ENCODE assay signal across 11 cellular contexts in genomic region chr12:51926064-51926632, GRCh38. TPM values are rescaled to one million over a fixed set of nuclear protein-coding genes. Genes with fewer than 3 reads are reported as not detected.
DNase-seq lines count a peak whose midpoint lies in the region; ATAC-seq and TF ChIP-seq lines count a peak whose summit lies in the region.
"Had no signal": no experiment of that assay in that cellular context is flagged by ENCODE, and none has a peak within 500 bp of the region (broad histone marks: within the 10 kb centered on the region; RNA-seq: fewer than 3 reads in every experiment).

No MANE protein-coding gene starts in this region.

- WGBS in esophagus muscularis mucosa = 70% methylated on average over 8 of the region's 8 CpGs
- no CpG with 5 or more reads among the region's 8 CpGs for WGBS in trophoblast cell (ENCODE audit: extremely low coverage, insufficient coverage, insufficient read length)

- no peak for TF ChIP-seq POLR2A in esophagus muscularis mucosa (IDR thresholded peaks at IDR 0.05; ENCODE audit: low read depth)

- no peaks in the 10 kb centered on the region for H3K9me3 Mint-ChIP-seq in activated CD4-positive, alpha-beta T cell treated with anti-CD3 and anti-CD28 coated beads, Interleukin-2, amount 10 ng/mL, durations not matched to agents 24 days and 14 days
- H3K9me3 Mint-ChIP-seq: activated naive CD4-positive, alpha-beta T cell treated with anti-CD3 and anti-CD28 coated beads, Interleukin-2, amount 50 U/mL, for 72 hours had no signal

- H3K23ac ChIP-seq in trophoblast cell (ENCODE audit: low read length) = no peak overlapping the region

- no peaks in the 10 kb centered on the region for H3K79me2 ChIP-seq in trophoblast cell (ENCODE audit: control insufficient read depth, insufficient read depth, low read length, poor library complexity)

- peaks cover 8% of the 10 kb centered on the region for H3K4me1 Mint-ChIP-seq in activated CD4-positive, alpha-beta T cell treated with anti-CD3 and anti-CD28 coated beads, Interleukin-2, amount 10 ng/mL, durations not matched to agents 24 days and 14 days

- no peak for TF ChIP-seq CTCF in esophagus muscularis mucosa (IDR thresholded peaks at IDR 0.05)

- H3K36me3 ChIP-seq in esophagus muscularis mucosa (peaks cover 0 to 6% (median 0%) of the 10 kb centered on the region in 4 donors), trophoblast cell (ENCODE audit: control insufficient read depth in 1 of 2, insufficient read depth in 2 of 2, low read length in 2 of 2) (no peaks in the 10 kb centered on the region)
- H3K36me3 ChIP-seq: neutrophil had no signal

- DNase-seq in HUDEP-2 (lab: John Stamatoyannopoulos, UW; ENCODE audit: unreplicated experiment in 76 of 76) = peak in 63 of 76 experiments; percentile 5 to 72 (median 40)
- no peak for DNase-seq in esophagus muscularis mucosa (ENCODE audit: extremely low spot score)
- DNase-seq in trophoblast cell = peak; percentile 94 to 95
- DNase-seq in activated CD4-positive, alpha-beta T cell treated with anti-CD3 and anti-CD28 coated beads, Interleukin-2, amount 10 ng/mL, durations not matched to agents 24 days and 14 days = no peak
- DNase-seq in activated effector memory CD4-positive, alpha-beta T cell treated with anti-CD3 and anti-CD28 coated beads, Interleukin-2, amount 50 U/mL, for 16 hours = no peak
- DNase-seq: cerebellar nuclear complex, kidney glomerular epithelial cell had no signal

- H3K14ac ChIP-seq in trophoblast cell (ENCODE audit: low read length) = no peak overlapping the region

- no peak overlapping the region for H3K4me2 ChIP-seq in trophoblast cell (ENCODE audit: low read length)

- H2BK5ac ChIP-seq in trophoblast cell (ENCODE audit: low read depth, low read length, poor library complexity) = peak overlapping the region; percentile 8

- no peak overlapping the region for H4K8ac ChIP-seq in trophoblast cell (ENCODE audit: low read depth, low read length)

- H3K79me1 ChIP-seq in trophoblast cell (ENCODE audit: low read length) = peaks cover 7% of the 10 kb centered on the region

- no peak overlapping the region for H3K18ac ChIP-seq in trophoblast cell (ENCODE audit: low read length)

- H3K27me3 ChIP-seq in esophagus muscularis mucosa (peaks cover 0 to 8% (median 2%) of the 10 kb centered on the region in 4 donors), trophoblast cell (ENCODE audit: insufficient read depth, low read length) (no peaks in the 10 kb centered on the region)

- H4K91ac ChIP-seq in trophoblast cell (ENCODE audit: low read depth, low read length) = peak overlapping the region; percentile 31

- no peak for ATAC-seq in HG02870 (IDR thresholded peaks at IDR 0.05; ENCODE audit: unreplicated experiment)

- peak overlapping the region; percentile 42 for H3K9ac ChIP-seq in trophoblast cell (ENCODE audit: low read length)

- H3K36me3 Mint-ChIP-seq in activated CD4-positive, alpha-beta T cell treated with anti-CD3 and anti-CD28 coated beads, Interleukin-2, amount 10 ng/mL, durations not matched to agents 24 days and 14 days (ENCODE audit: low read depth) = no peaks in the 10 kb centered on the region
- H3K36me3 Mint-ChIP-seq: activated naive CD4-positive, alpha-beta T cell treated with anti-CD3 and anti-CD28 coated beads, Interleukin-2, amount 50 U/mL, for 72 hours had no signal

- H2BK120ac ChIP-seq in trophoblast cell (ENCODE audit: insufficient read depth, low read length, poor library complexity) = peak overlapping the region; percentile 44

- H3K4me1 ChIP-seq in esophagus muscularis mucosa (peaks cover 27 to 38% (median 33%) of the 10 kb centered on the region in 4 donors), trophoblast cell (ENCODE audit: control insufficient read depth in 1 of 2, insufficient read depth in 2 of 2, low read length in 2 of 2) (peaks cover 8 to 15% of the 10 kb centered on the region in 2 experiments)

- peaks cover 4% of the 10 kb centered on the region for H3K27me3 Mint-ChIP-seq in activated CD4-positive, alpha-beta T cell treated with anti-CD3 and anti-CD28 coated beads, Interleukin-2, amount 10 ng/mL, durations not matched to agents 24 days and 14 days

- intact Hi-C loops in esophagus muscularis mucosa (cut with DNase I) = no loop called here
- intact Hi-C loops in activated CD4-positive, alpha-beta T cell treated with anti-CD3 and anti-CD28 coated beads, Interleukin-2, amount 10 ng/mL, durations not matched to agents 24 days and 14 days (cut with micrococcal nuclease) = loop anchor here (1.0 kb wide), 1 partner anchor 54 kb away; no protein-coding TSS in a partner anchor

- H3K4ac ChIP-seq in trophoblast cell (ENCODE audit: low read depth, low read length) = no peak overlapping the region

- no peak overlapping the region for H3K27ac Mint-ChIP-seq in activated CD4-positive, alpha-beta T cell treated with anti-CD3 and anti-CD28 coated beads, Interleukin-2, amount 10 ng/mL, durations not matched to agents 24 days and 14 days
- H3K27ac Mint-ChIP-seq: activated naive CD4-positive, alpha-beta T cell treated with anti-CD3 and anti-CD28 coated beads, Interleukin-2, amount 50 U/mL, for 72 hours had no signal

- H3K4me3 ChIP-seq in esophagus muscularis mucosa = no peak overlapping the region
- H3K4me3 ChIP-seq in trophoblast cell (ENCODE audit: low read depth, low read length) = no peak overlapping the region

- H2BK12ac ChIP-seq in trophoblast cell (ENCODE audit: low read length) = no peak overlapping the region

- no peak for TF ChIP-seq EP300 in esophagus muscularis mucosa (IDR thresholded peaks at IDR 0.05)

- no peak overlapping the region for H3K4me3 Mint-ChIP-seq in activated CD4-positive, alpha-beta T cell treated with anti-CD3 and anti-CD28 coated beads, Interleukin-2, amount 10 ng/mL, durations not matched to agents 24 days and 14 days

- H2AK5ac ChIP-seq in trophoblast cell (ENCODE audit: low read length) = no peak overlapping the region

- no peak overlapping the region for H2AFZ ChIP-seq in trophoblast cell (ENCODE audit: insufficient read depth, low read length, poor library complexity)

- H3K27ac ChIP-seq in esophagus muscularis mucosa (replicated peaks in 1 of 4) (peak overlapping the region in 3 of 4 donors; percentile 0 to 44 (median 27)), trophoblast cell (ENCODE audit: low read depth, low read length) (peak overlapping the region; percentile 52)
- H3K27ac ChIP-seq: neutrophil had no signal

- H3K9me3 ChIP-seq in esophagus muscularis mucosa (no peaks in the 10 kb centered on the region), trophoblast cell (ENCODE audit: insufficient read depth, low read depth, low read length) (no peaks in the 10 kb centered on the region)
- H3K9me3 ChIP-seq: neutrophil had no signal

- H4K12ac ChIP-seq in trophoblast cell (ENCODE audit: low read depth, low read length) = no peak overlapping the region

RNA-seq across cellular contexts. Expression of gene ACVRL1, which starts 18.8 kb away (rescaled TPM):
- total RNA-seq in esophagus muscularis mucosa = 100 to 1,000 TPM; 124 to 149 (median 125) TPM
- 2.8 and 3.1 TPM in 2 replicates for polyA plus RNA-seq in trophoblast cell (2013)
- total RNA-seq in activated CD4-positive, alpha-beta T cell treated with anti-CD3 and anti-CD28 coated beads, Interleukin-2, amount 10 ng/mL, durations not matched to agents 24 days and 14 days = not detected in 2 replicates
- total RNA-seq: activated naive CD4-positive, alpha-beta T cell treated with anti-CD3 and anti-CD28 coated beads, Interleukin-2, amount 50 U/mL, for 72 hours; NCI-H460 had no signal

RNA-seq across cellular contexts. Expression of gene ACVR1B, which starts 25.4 kb away (rescaled TPM):
- 10 to 100 TPM in 3 of 4 donors, 1 to 10 TPM in 1; 9.1 to 22.4 (median 13.9) TPM for total RNA-seq in esophagus muscularis mucosa
- polyA plus RNA-seq in trophoblast cell (2013) = 8.2 TPM in 2 replicates
- 7.1 and 8.1 TPM in 2 replicates for total RNA-seq in activated CD4-positive, alpha-beta T cell treated with anti-CD3 and anti-CD28 coated beads, Interleukin-2, amount 10 ng/mL, durations not matched to agents 24 days and 14 days

RNA-seq across cellular contexts. Expression of gene ANKRD33, which starts 38.2 kb away (rescaled TPM):
- not detected for total RNA-seq in esophagus muscularis mucosa
- 0.17 and 0.38 TPM in 2 replicates for polyA plus RNA-seq in trophoblast cell (2013)
- total RNA-seq in activated CD4-positive, alpha-beta T cell treated with anti-CD3 and anti-CD28 coated beads, Interleukin-2, amount 10 ng/mL, durations not matched to agents 24 days and 14 days = not detected in 2 replicates
- total RNA-seq: activated naive CD4-positive, alpha-beta T cell treated with anti-CD3 and anti-CD28 coated beads, Interleukin-2, amount 50 U/mL, for 72 hours; NCI-H460 had no signal

Comparison
In these comparisons a context has a peak if more than half of its experiments do, and no peak if none do; other contexts are left out.
1. DNase-seq: peak in HUDEP-2 (63 of 76) and trophoblast cell (2 of 2); none in esophagus muscularis mucosa (single experiment), activated CD4-positive, alpha-beta T cell treated with anti-CD3 and anti-CD28 coated beads, Interleukin-2, amount 10 ng/mL, durations not matched to agents 24 days and 14 days (single experiment) and activated effector memory CD4-positive, alpha-beta T cell treated with anti-CD3 and anti-CD28 coated beads, Interleukin-2, amount 50 U/mL, for 16 hours (single experiment).
2. RNA of gene ACVRL1, which starts 18.8 kb away (total RNA-seq): 124 to 149 TPM in esophagus muscularis mucosa; not detected in activated CD4-positive, alpha-beta T cell treated with anti-CD3 and anti-CD28 coated beads, Interleukin-2, amount 10 ng/mL, durations not matched to agents 24 days and 14 days; every median in the first group is over 100 times any median in the second.